Comparison of ENCODE assay signal across 1 cellular context in genomic region chr20:29497261-29497671, GRCh38.
TF ChIP-seq lines count a peak whose summit lies in the region.

No MANE protein-coding gene starts in this region.

TF ChIP-seq in GM23338, 12 proteins besides CTCF, POLR2A, EP300 and RAD21 (continued from another document):
- TF ChIP-seq, protein P1, sequence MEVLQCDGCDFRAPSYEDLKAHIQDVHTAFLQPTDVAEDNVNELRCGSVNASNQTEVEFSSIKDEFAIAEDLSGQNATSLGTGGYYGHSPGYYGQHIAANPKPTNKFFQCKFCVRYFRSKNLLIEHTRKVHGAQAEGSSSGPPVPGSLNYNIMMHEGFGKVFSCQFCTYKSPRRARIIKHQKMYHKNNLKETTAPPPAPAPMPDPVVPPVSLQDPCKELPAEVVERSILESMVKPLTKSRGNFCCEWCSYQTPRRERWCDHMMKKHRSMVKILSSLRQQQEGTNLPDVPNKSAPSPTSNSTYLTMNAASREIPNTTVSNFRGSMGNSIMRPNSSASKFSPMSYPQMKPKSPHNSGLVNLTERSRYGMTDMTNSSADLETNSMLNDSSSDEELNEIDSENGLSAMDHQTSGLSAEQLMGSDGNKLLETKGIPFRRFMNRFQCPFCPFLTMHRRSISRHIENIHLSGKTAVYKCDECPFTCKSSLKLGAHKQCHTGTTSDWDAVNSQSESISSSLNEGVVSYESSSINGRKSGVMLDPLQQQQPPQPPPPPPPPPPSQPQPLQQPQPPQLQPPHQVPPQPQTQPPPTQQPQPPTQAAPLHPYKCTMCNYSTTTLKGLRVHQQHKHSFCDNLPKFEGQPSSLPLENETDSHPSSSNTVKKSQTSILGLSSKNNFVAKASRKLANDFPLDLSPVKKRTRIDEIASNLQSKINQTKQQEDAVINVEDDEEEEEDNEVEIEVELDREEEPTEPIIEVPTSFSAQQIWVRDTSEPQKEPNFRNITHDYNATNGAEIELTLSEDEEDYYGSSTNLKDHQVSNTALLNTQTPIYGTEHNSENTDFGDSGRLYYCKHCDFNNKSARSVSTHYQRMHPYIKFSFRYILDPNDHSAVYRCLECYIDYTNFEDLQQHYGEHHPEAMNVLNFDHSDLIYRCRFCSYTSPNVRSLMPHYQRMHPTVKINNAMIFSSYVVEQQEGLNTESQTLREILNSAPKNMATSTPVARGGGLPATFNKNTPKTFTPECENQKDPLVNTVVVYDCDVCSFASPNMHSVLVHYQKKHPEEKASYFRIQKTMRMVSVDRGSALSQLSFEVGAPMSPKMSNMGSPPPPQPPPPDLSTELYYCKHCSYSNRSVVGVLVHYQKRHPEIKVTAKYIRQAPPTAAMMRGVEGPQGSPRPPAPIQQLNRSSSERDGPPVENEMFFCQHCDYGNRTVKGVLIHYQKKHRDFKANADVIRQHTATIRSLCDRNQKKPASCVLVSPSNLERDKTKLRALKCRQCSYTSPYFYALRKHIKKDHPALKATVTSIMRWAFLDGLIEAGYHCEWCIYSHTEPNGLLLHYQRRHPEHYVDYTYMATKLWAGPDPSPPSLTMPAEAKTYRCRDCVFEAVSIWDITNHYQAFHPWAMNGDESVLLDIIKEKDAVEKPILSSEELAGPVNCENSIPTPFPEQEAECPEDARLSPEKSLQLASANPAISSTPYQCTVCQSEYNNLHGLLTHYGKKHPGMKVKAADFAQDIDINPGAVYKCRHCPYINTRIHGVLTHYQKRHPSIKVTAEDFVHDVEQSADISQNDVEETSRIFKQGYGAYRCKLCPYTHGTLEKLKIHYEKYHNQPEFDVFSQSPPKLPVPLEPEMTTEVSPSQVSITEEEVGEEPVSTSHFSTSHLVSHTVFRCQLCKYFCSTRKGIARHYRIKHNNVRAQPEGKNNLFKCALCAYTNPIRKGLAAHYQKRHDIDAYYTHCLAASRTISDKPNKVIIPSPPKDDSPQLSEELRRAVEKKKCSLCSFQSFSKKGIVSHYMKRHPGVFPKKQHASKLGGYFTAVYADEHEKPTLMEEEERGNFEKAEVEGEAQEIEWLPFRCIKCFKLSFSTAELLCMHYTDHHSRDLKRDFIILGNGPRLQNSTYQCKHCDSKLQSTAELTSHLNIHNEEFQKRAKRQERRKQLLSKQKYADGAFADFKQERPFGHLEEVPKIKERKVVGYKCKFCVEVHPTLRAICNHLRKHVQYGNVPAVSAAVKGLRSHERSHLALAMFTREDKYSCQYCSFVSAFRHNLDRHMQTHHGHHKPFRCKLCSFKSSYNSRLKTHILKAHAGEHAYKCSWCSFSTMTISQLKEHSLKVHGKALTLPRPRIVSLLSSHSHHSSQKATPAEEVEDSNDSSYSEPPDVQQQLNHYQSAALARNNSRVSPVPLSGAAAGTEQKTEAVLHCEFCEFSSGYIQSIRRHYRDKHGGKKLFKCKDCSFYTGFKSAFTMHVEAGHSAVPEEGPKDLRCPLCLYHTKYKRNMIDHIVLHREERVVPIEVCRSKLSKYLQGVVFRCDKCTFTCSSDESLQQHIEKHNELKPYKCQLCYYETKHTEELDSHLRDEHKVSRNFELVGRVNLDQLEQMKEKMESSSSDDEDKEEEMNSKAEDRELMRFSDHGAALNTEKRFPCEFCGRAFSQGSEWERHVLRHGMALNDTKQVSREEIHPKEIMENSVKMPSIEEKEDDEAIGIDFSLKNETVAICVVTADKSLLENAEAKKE (CRISPR knock-in tag; IDR thresholded peaks at IDR 0.05): no peak
- TF ChIP-seq CREB1 (CRISPR knock-in tag; IDR thresholded peaks at IDR 0.05; ENCODE audit: low read depth) (no peak), STAT1 (IDR thresholded peaks at IDR 0.05; ENCODE audit: unreplicated experiment) (no peak), EZH2phosphoT487 (IDR thresholded peaks at IDR 0.05; ENCODE audit: unreplicated experiment) (no peak), POLR2AphosphoS5 (IDR thresholded peaks at IDR 0.05; ENCODE audit: low read depth) (no peak), ZNF331 (CRISPR knock-in tag; IDR thresholded peaks at IDR 0.05; ENCODE audit: low read depth) (no peak), JUNB (IDR thresholded peaks at IDR 0.05; ENCODE audit: unreplicated experiment) (no peak)
